ENCODE assay signal across 1 cellular context in genomic region chr6:110958332-110959192, GRCh38.
A peak's percentile ranks its signal among the peaks of the same experiment; 100 is the strongest.
TF ChIP-seq lines count a peak whose summit lies in the region.

GTF3C6 (plus strand) TSS chr6:110958706; CDS start chr6:110958770, 64 bp downstream.

TF ChIP-seq in K562, 482 proteins besides CTCF, POLR2A, EP300 and RAD21 (continued from another document and continues in another):
- TF ChIP-seq CHD7 (IDR thresholded peaks at IDR 0.05; ENCODE audit: low read depth, low read length) (no peak), ZKSCAN3 (CRISPR knock-in tag; IDR thresholded peaks at IDR 0.05) (no peak), ZNF431 (CRISPR knock-in tag; IDR thresholded peaks at IDR 0.05) (peak; percentile 68), FOSL1 (tag; conservative IDR thresholded peaks at IDR 0.05) (0 out of 2 replicates have a peak, but pooled peaks have one; percentile 26), GABPB1 (CRISPR knock-in tag; IDR thresholded peaks at IDR 0.05) (peak; percentile 83; the same call in 1 of the 2 replicates), KDM5B (IDR thresholded peaks at IDR 0.05; ENCODE audit: insufficient replicate concordance, low read depth, low read length) (peak; percentile 99), ZNF311 (CRISPR knock-in tag; IDR thresholded peaks at IDR 0.05) (no peak), TCF7L2 (IDR thresholded peaks at IDR 0.05; ENCODE audit: low read depth, low read length) (no peak), ZNF324 (CRISPR knock-in tag; IDR thresholded peaks at IDR 0.05) (no peak), RREB1 (CRISPR knock-in tag; IDR thresholded peaks at IDR 0.05) (no peak), MTA3 (IDR thresholded peaks at IDR 0.05; ENCODE audit: borderline replicate concordance) (peak; percentile 90; the same call in 1 of the 2 replicates), IRF2 (CRISPR knock-in tag; IDR thresholded peaks at IDR 0.05) (no peak), MTA1 (IDR thresholded peaks at IDR 0.05; ENCODE audit: borderline replicate concordance) (peak; percentile 70; the same call in 1 of the 2 replicates), FOXP1 (CRISPR knock-in tag; IDR thresholded peaks at IDR 0.05) (peak; percentile 21; the same call in 1 of the 2 replicates), ZNF511 (CRISPR knock-in tag; IDR thresholded peaks at IDR 0.05) (no peak; the same call in 1 of the 2 replicates), OTX1 (CRISPR knock-in tag; IDR thresholded peaks at IDR 0.05) (peak; percentile 33; the same call in 1 of the 2 replicates), MEF2A (IDR thresholded peaks at IDR 0.05; ENCODE audit: control insufficient read depth, low read depth, low read length) (no peak), SMARCB1 (IDR thresholded peaks at IDR 0.05; ENCODE audit: insufficient read length, low read depth) (no peak), POLR2H (tag; IDR thresholded peaks at IDR 0.05; ENCODE audit: low read depth) (peak; percentile 94), ELK3 (CRISPR knock-in tag; IDR thresholded peaks at IDR 0.05) (no peak), BRF1 (IDR thresholded peaks at IDR 0.05; ENCODE audit: borderline replicate concordance, extremely low read depth, insufficient read length) (no peak), CC2D1A (IDR thresholded peaks at IDR 0.05) (no peak), NCOA2 (IDR thresholded peaks at IDR 0.05; ENCODE audit: partially characterized antibody in 2 of 2) (no peak), CBFB (CRISPR knock-in tag; IDR thresholded peaks at IDR 0.05) (peak; percentile 58; the same call in 1 of the 2 replicates), ZNF12 (CRISPR knock-in tag; IDR thresholded peaks at IDR 0.05) (no peak; the same call in 1 of the 2 replicates), NFIC (IDR thresholded peaks at IDR 0.05) (peak; percentile 70), STAT6 (CRISPR knock-in tag; IDR thresholded peaks at IDR 0.05) (no peak), PPARD (CRISPR knock-in tag; IDR thresholded peaks at IDR 0.05) (no peak), MAZ (CRISPR knock-in tag; conservative IDR thresholded peaks at IDR 0.05 in 1 of 2, IDR thresholded peaks at IDR 0.05 in 1 of 2) (peak; percentile 80), GABPA (tag; conservative IDR thresholded peaks at IDR 0.05; ENCODE audit: low read depth) (peak; percentile 89), MEF2D (tag; conservative IDR thresholded peaks at IDR 0.05; ENCODE audit: low read depth) (no peak), HMGN3 (IDR thresholded peaks at IDR 0.05; ENCODE audit: borderline replicate concordance, extremely low read depth, insufficient read length, low read depth, low read length) (peak; percentile 87), YY1 (IDR thresholded peaks at IDR 0.05; ENCODE audit: borderline replicate concordance in 1 of 3, control insufficient read depth in 1 of 3, extremely low read depth in 1 of 3, insufficient read depth in 3 of 3, insufficient read length in 1 of 3, insufficient replicate concordance in 2 of 3, low read depth in 1 of 3, low read length in 2 of 3) (peak; percentile 95 to 99 (median 98)), FOXM1 (IDR thresholded peaks at IDR 0.05; ENCODE audit: low read depth) (no peak), FOXM1 (CRISPR knock-in tag; IDR thresholded peaks at IDR 0.05; ENCODE audit: low read depth) (0 out of 2 replicates have a peak, but pooled peaks have one; percentile 74), CXXC5 (CRISPR knock-in tag; IDR thresholded peaks at IDR 0.05) (peak; percentile 92), E2F4 (CRISPR knock-in tag; IDR thresholded peaks at IDR 0.05; ENCODE audit: low read depth) (peak; percentile 72; the same call in 1 of the 2 replicates), PHB2 (IDR thresholded peaks at IDR 0.05; ENCODE audit: low read depth) (peak; percentile 33; the same call in 1 of the 2 replicates), SETDB1 (IDR thresholded peaks at IDR 0.05; ENCODE audit: low read length) (no peak), ZNF766 (CRISPR knock-in tag; conservative IDR thresholded peaks at IDR 0.05) (no peak)
